In the genomic region with DNA sequence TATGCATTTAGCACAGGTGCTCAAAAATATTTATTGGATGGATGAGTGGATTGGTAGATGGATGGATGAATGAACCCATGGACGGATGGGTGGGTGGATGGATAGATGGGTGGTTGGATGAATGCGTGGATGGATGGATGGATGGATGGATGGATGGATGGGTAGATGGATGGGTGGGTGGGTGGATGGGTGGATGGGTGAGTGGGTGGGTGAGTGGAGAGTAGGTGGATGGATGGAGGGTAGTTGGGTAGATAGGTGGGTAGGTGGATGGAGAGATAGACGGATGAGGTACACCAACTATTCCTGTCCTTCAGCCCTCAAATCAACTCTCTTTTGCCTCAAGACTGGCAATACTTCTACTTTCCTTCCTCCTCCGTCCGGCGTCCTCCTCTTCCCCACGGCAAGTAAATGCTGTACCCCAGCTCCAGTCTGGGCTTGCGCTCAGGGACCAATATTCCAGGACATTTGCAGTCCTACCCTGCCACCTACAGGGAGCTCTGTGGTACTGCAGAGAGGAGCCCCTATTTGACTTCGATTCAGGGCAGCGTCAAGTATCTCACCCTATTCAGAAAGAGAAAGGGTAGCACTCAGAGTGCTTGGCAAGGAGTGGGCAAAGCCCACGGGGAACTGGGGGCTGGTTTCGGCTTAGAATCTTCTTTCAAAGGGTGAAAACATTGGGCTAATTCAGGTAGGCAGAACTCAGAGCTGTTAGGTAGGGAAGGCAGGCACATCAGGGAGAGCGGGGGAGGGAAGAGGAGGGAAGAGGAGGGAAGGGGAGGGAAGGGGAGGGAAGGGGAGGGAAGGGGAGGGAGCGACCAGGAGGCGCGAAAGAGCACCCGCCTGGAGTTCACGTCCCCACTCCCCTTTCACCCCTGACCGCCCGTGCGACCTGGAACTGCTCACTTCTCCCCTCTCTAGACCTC, we compare ENCODE assay signal across 8 cellular contexts. TPM values are rescaled to one million over a fixed set of nuclear protein-coding genes. Genes with fewer than 3 reads are reported as not detected.
DNase-seq lines count a peak whose midpoint lies in the region; ATAC-seq and TF ChIP-seq lines count a peak whose summit lies in the region.
"Not testable (repeated sequence)": the region's sequence is repeated elsewhere in the genome, so short reads cannot be mapped to it uniquely, and the experiment has no call there.

No MANE protein-coding gene starts in this region.

- H3K4me1 Mint-ChIP-seq in H9, result not testable (repeated sequence)
- peaks cover 31% of the 10 kb centered on the region for H3K4me1 Mint-ChIP-seq in T-helper 1 cell treated with Interleukin-12 subunit alpha and Interleukin-12 subunit beta and Interleukin-4 antibody, amounts not matched to agents 30 μg/mL and 1 μg/mL, for 36 hours (ENCODE audit: low read depth)
- peaks cover 10 to 19% of the 10 kb centered on the region in 2 donors for H3K4me1 Mint-ChIP-seq in natural killer cell treated with Interleukin-12 subunit alpha and Interleukin-12 subunit beta and Interleukin-15 and Interleukin-18, amount 100 ng/mL, for 72 hours (ENCODE audit: low read depth in 2 of 2)

- not testable (repeated sequence) for H4K8ac ChIP-seq in H9 (replicated peaks; ENCODE audit: insufficient read length, low read depth, low read length)

- H3K4me3 ChIP-seq in fibroblast of pulmonary artery (replicated peaks; ENCODE audit: low read depth, low read length); stomach: not testable (repeated sequence)

- peak; percentile 70 for TF ChIP-seq CTCF in H9 (conservative IDR thresholded peaks at IDR 0.05)
- TF ChIP-seq CTCF in fibroblast of pulmonary artery (IDR thresholded peaks at IDR 0.05; ENCODE audit: low read length, missing control alignments), result peak; percentile 42
- TF ChIP-seq CTCF in stomach (IDR thresholded peaks at IDR 0.05), result peak in 5 of 7 experiments; percentile 49 to 70 (median 59)

- not testable (repeated sequence) for H3K9ac ChIP-seq in H9 (ENCODE audit: extremely low read depth, insufficient read length, low read length)

- not testable (repeated sequence) for H3K23ac ChIP-seq in H9 (ENCODE audit: insufficient read length, low read depth, low read length)

- H2BK12ac ChIP-seq in H9 (ENCODE audit: insufficient read length, low read depth, low read length), result not testable (repeated sequence)

- not testable (repeated sequence) for TF ChIP-seq EP300 in stomach (IDR thresholded peaks at IDR 0.05)

- H4K5ac ChIP-seq in H9 (ENCODE audit: insufficient read length, low read depth, low read length), result not testable (repeated sequence)

- not testable (repeated sequence) for H3K14ac ChIP-seq in H9 (ENCODE audit: insufficient read depth, low read length)

- peak overlapping the region; percentile 56 to 66 for H3K4me3 Mint-ChIP-seq in H9
- H3K4me3 Mint-ChIP-seq in T-helper 1 cell treated with Interleukin-12 subunit alpha and Interleukin-12 subunit beta and Interleukin-4 antibody, amounts not matched to agents 30 μg/mL and 1 μg/mL, for 36 hours, result peak overlapping the region; percentile 37
- not testable (repeated sequence) for H3K4me3 Mint-ChIP-seq in natural killer cell treated with Interleukin-12 subunit alpha and Interleukin-12 subunit beta and Interleukin-15 and Interleukin-18, amount 100 ng/mL, for 72 hours

- not testable (repeated sequence) for H3K36me3 ChIP-seq in stomach

- not testable (repeated sequence) for H2BK5ac ChIP-seq in H9 (ENCODE audit: insufficient read length, low read length)

- H3K56ac ChIP-seq in H9 (ENCODE audit: insufficient read length, low read depth, low read length), result not testable (repeated sequence)

- not testable (repeated sequence) for H3K4me2 ChIP-seq in H9 (ENCODE audit: insufficient read depth, insufficient read length, low read length)

- not testable (repeated sequence) for H3K23me2 ChIP-seq in H9 (ENCODE audit: insufficient read length, low read depth, low read length, poor library complexity, severe bottlenecking)

- not testable (repeated sequence) for H3T11ph ChIP-seq in H9 (ENCODE audit: low read length)

- not testable (repeated sequence) for H2AK5ac ChIP-seq in H9 (ENCODE audit: insufficient read length, low read length)

- not testable (repeated sequence) for H4K20me1 ChIP-seq in H9 (ENCODE audit: control insufficient read depth, insufficient read depth, insufficient read length)

- not testable (repeated sequence) for H3K9me3 Mint-ChIP-seq in H9; T-helper 1 cell treated with Interleukin-12 subunit alpha and Interleukin-12 subunit beta and Interleukin-4 antibody, amounts not matched to agents 30 μg/mL and 1 μg/mL, for 36 hours; natural killer cell treated with Interleukin-12 subunit alpha and Interleukin-12 subunit beta and Interleukin-15 and Interleukin-18, amount 100 ng/mL, for 72 hours

- not testable (repeated sequence) for TF ChIP-seq POLR2A in stomach (IDR thresholded peaks at IDR 0.05)

- in situ Hi-C loops in G401 (cut with HindIII; ENCODE audit: low sequenced_read_pairs), result not testable (repeated sequence)

- not testable (repeated sequence) for H3K4ac ChIP-seq in H9 (ENCODE audit: low read depth, low read length)

- H3K79me2 ChIP-seq in H9 (ENCODE audit: insufficient read depth, low read length), result not testable (repeated sequence)

- not testable (repeated sequence) for H3K27ac ChIP-seq in H9 (ENCODE audit: insufficient read length, low read depth, low read length); stomach

- H3K36me3 Mint-ChIP-seq in H9 (ENCODE audit: insufficient read depth in 1 of 3, low read depth in 3 of 3); T-helper 1 cell treated with Interleukin-12 subunit alpha and Interleukin-12 subunit beta and Interleukin-4 antibody, amounts not matched to agents 30 μg/mL and 1 μg/mL, for 36 hours (ENCODE audit: low read depth); natural killer cell treated with Interleukin-12 subunit alpha and Interleukin-12 subunit beta and Interleukin-15 and Interleukin-18, amount 100 ng/mL, for 72 hours: not testable (repeated sequence)

- intact Hi-C loops in stomach (cut with DNase I; ENCODE audit: low total_unique reads), result not testable (repeated sequence)

- not testable (repeated sequence) for H2BK120ac ChIP-seq in H9 (ENCODE audit: low read depth, low read length, poor library complexity, severe bottlenecking)

- not testable (repeated sequence) for H2AFZ ChIP-seq in H9 (ENCODE audit: low read length)

- not testable (repeated sequence) for H3K27me3 Mint-ChIP-seq in H9 (ENCODE audit: low read depth); T-helper 1 cell treated with Interleukin-12 subunit alpha and Interleukin-12 subunit beta and Interleukin-4 antibody, amounts not matched to agents 30 μg/mL and 1 μg/mL, for 36 hours (ENCODE audit: low read depth); natural killer cell treated with Interleukin-12 subunit alpha and Interleukin-12 subunit beta and Interleukin-15 and Interleukin-18, amount 100 ng/mL, for 72 hours

- peak; percentile 11 for DNase-seq in G401 (ENCODE audit: low spot score)
- DNase-seq in H9; fibroblast of pulmonary artery (ENCODE audit: low read depth): not testable (repeated sequence)
- DNase-seq in NCI-H1105 treated with DMSO at 0.1 percent for 48 hours (lab: John Stamatoyannopoulos, UW), result peak; percentile 6
- DNase-seq in activated naive CD4-positive, alpha-beta T cell treated with Interleukin-2 at 50 U/mL for 16 hours, result peak; percentile 61
- DNase-seq in natural killer cell treated with Interleukin-12 subunit alpha and Interleukin-12 subunit beta and Interleukin-15 and Interleukin-18, amount 100 ng/mL, for 72 hours (ENCODE audit: low spot score), result peak; percentile 72
- peak; percentile 50 for DNase-seq in stomach

- WGBS in H9 (ENCODE audit: extremely low coverage, insufficient read length, low lambda C conversion rate), result no CpG with 5 or more reads among the region's 21 CpGs
- 17 to 32% (median 21%) methylated on average over 14 to 19 of the region's 21 CpGs for WGBS in stomach, 5 donors

- not testable (repeated sequence) for H3K9me3 ChIP-seq in H9 (ENCODE audit: control insufficient read depth, low read depth, low read length); stomach

- not testable (repeated sequence) for H3K27ac Mint-ChIP-seq in H9
- peak overlapping the region; percentile 75 for H3K27ac Mint-ChIP-seq in T-helper 1 cell treated with Interleukin-12 subunit alpha and Interleukin-12 subunit beta and Interleukin-4 antibody, amounts not matched to agents 30 μg/mL and 1 μg/mL, for 36 hours
- peak overlapping the region in 1 of 2 donors; percentile 86 for H3K27ac Mint-ChIP-seq in natural killer cell treated with Interleukin-12 subunit alpha and Interleukin-12 subunit beta and Interleukin-15 and Interleukin-18, amount 100 ng/mL, for 72 hours

- peak; percentile 79 to 88 for ATAC-seq in natural killer cell treated with Interleukin-12 subunit alpha and Interleukin-12 subunit beta and Interleukin-15 and Interleukin-18, amount 100 ng/mL, for 72 hours

- H3K18ac ChIP-seq in H9 (ENCODE audit: insufficient read length, low read depth, low read length), result not testable (repeated sequence)

- not testable (repeated sequence) for H3K79me1 ChIP-seq in H9 (ENCODE audit: insufficient read depth, low read depth, low read length, poor library complexity, severe bottlenecking)

- H2BK15ac ChIP-seq in H9 (ENCODE audit: low read depth, low read length), result not testable (repeated sequence)

- H4K91ac ChIP-seq in H9 (ENCODE audit: insufficient read length, low read depth, low read length), result not testable (repeated sequence)

- not testable (repeated sequence) for H3K4me1 ChIP-seq in H9 (ENCODE audit: insufficient read depth, low read length); stomach

- H2BK20ac ChIP-seq in H9 (ENCODE audit: low read depth, low read length, poor library complexity, severe bottlenecking), result not testable (repeated sequence)

- H3K27me3 ChIP-seq in H9 (ENCODE audit: insufficient read depth, low read length); stomach: not testable (repeated sequence)

RNA-seq across cellular contexts. Expression of gene RPS15A, which starts 30.3 kb away (rescaled TPM):
- 1,175 and 2,046 TPM in 2 replicates for total RNA-seq in G401 (2014; rRNA removed; shearing (Covaris generic))
- total RNA-seq in H9 (2021) (1,968 and 1,990 TPM in 2 replicates), stomach (1,000 to 10,000 TPM in 3 of 5 donors, 100 to 1,000 TPM in 1, 10 to 100 TPM in 1; 72.4 to 1,820 (median 1,326) TPM)
- 1,000 to 10,000 TPM in 1 of 2 donors, 100 to 1,000 TPM in 1; 497 to 1,038 TPM for total RNA-seq in natural killer cell treated with Interleukin-12 subunit alpha and Interleukin-12 subunit beta and Interleukin-15 and Interleukin-18, amount 100 ng/mL, for 72 hours
- polyA plus RNA-seq in stomach, result 1,000 to 10,000 TPM; 3,436 to 5,215 (median 5,144) TPM

RNA-seq across cellular contexts. Expression of gene ARL6IP1, which starts 41.5 kb away (rescaled TPM):
- 64.1 and 119 TPM in 2 replicates for total RNA-seq in G401 (2014; rRNA removed; shearing (Covaris generic))
- total RNA-seq in H9 (2021), result 197 and 205 TPM in 2 replicates
- 100 to 1,000 TPM; 113 to 149 TPM for total RNA-seq in natural killer cell treated with Interleukin-12 subunit alpha and Interleukin-12 subunit beta and Interleukin-15 and Interleukin-18, amount 100 ng/mL, for 72 hours
- 100 to 1,000 TPM in 3 of 5 donors, 10 to 100 TPM in 2; 44.9 to 309 (median 129) TPM for total RNA-seq in stomach
- polyA plus RNA-seq in stomach, result 10 to 100 TPM; 36.0 to 53.5 (median 45.0) TPM
